10 cellular contexts compared by ENCODE assay signal in genomic region chr13:47903836-47904235, GRCh38.
DNase-seq lines count a peak whose midpoint lies in the region; TF ChIP-seq lines count a peak whose summit lies in the region.
"Had no signal": no experiment of that assay in that cellular context is flagged by ENCODE, and none has a peak within 500 bp of the region (broad histone marks: within the 10 kb centered on the region; RNA-seq: fewer than 3 reads in every experiment).

No MANE protein-coding gene starts in this region.

- DNase-seq in GM13977 (ENCODE audit: low spot score) (peak; percentile 12), NCI-H146 (lab: John Stamatoyannopoulos, UW) (no peak), LoVo (ENCODE audit: low spot score) (no peak), NCI-H82 treated with DMSO at 0.1 percent for 48 hours (lab: John Stamatoyannopoulos, UW; ENCODE audit: unreplicated experiment) (no peak)
- no peak for DNase-seq in stimulated activated naive CD4-positive, alpha-beta T cell (lab: John Stamatoyannopoulos, UW)
- DNase-seq: activated CD4-positive, CD25-positive, alpha-beta regulatory T cell; activated naive CD8-positive, alpha-beta T cell treated with anti-CD3 and anti-CD28 coated beads for 36 hours had no signal

- H3K4me1 ChIP-seq in OCI-LY1 (ENCODE audit: insufficient read depth, low read length, severe bottlenecking) (peaks cover 9% of the 10 kb centered on the region), duodenal mucosa (ENCODE audit: control insufficient read depth in 1 of 2, insufficient read depth in 2 of 2, low read length in 2 of 2) (no peaks in the 10 kb centered on the region), skeletal muscle tissue (ENCODE audit: control insufficient read depth in 3 of 3, insufficient read depth in 3 of 3, low read length in 3 of 3) (no peaks in the 10 kb centered on the region)

- H3K79me2 ChIP-seq in OCI-LY1 (ENCODE audit: insufficient read depth, low read length) = no peaks in the 10 kb centered on the region

- H3K9ac ChIP-seq in OCI-LY1 (ENCODE audit: low read length) (peak overlapping the region; percentile 19; the same call in 1 of the 2 replicates), duodenal mucosa (ENCODE audit: low read depth in 1 of 2, low read length in 2 of 2) (peak overlapping the region in 1 of 2 donors; percentile 54), skeletal muscle tissue (ENCODE audit: low read depth in 1 of 3, low read length in 3 of 3) (no peak overlapping the region)

- H3K9me2 ChIP-seq in OCI-LY1 (ENCODE audit: low read depth, low read length) = no peaks in the 10 kb centered on the region

- H3K27me3 ChIP-seq in OCI-LY1 (ENCODE audit: insufficient read depth, low read length) = no peaks in the 10 kb centered on the region
- no peaks in the 10 kb centered on the region for H3K27me3 ChIP-seq in duodenal mucosa (ENCODE audit: control insufficient read depth in 1 of 2, insufficient read depth in 2 of 2, low read length in 2 of 2)
- H3K27me3 ChIP-seq in skeletal muscle tissue (ENCODE audit: control insufficient read depth in 3 of 3, insufficient read depth in 3 of 3, low read length in 3 of 3) = no peaks in the 10 kb centered on the region

- H2AFZ ChIP-seq in OCI-LY1 (ENCODE audit: low read length) = peak overlapping the region; percentile 100

- H3K9me3 ChIP-seq in OCI-LY1 (ENCODE audit: low read length) (no peaks in the 10 kb centered on the region), duodenal mucosa (ENCODE audit: control insufficient read depth in 1 of 2, low read length in 2 of 2) (no peaks in the 10 kb centered on the region), skeletal muscle tissue (ENCODE audit: control insufficient read depth in 3 of 3, low read length in 3 of 3) (no peaks in the 10 kb centered on the region)

- H3K36me3 ChIP-seq in OCI-LY1 (ENCODE audit: insufficient read depth, low read length) = peaks cover 7% of the 10 kb centered on the region
- H3K36me3 ChIP-seq in duodenal mucosa (ENCODE audit: control insufficient read depth in 1 of 2, insufficient read depth in 2 of 2, low read length in 2 of 2) = no peaks in the 10 kb centered on the region
- no peaks in the 10 kb centered on the region for H3K36me3 ChIP-seq in skeletal muscle tissue (ENCODE audit: control insufficient read depth in 3 of 3, insufficient read depth in 3 of 3, low read length in 3 of 3)

- TF ChIP-seq CTCF in GM13977 (IDR thresholded peaks at IDR 0.05; ENCODE audit: extremely low read depth, insufficient read depth, missing control alignments) (no peak), OCI-LY1 (IDR thresholded peaks at IDR 0.05; ENCODE audit: low read length) (no peak)

- H3K27ac ChIP-seq in OCI-LY1 (ENCODE audit: low read depth, low read length, poor library complexity, severe bottlenecking) (no peak overlapping the region), duodenal mucosa (ENCODE audit: low read depth, low read length) (no peak overlapping the region), skeletal muscle tissue (ENCODE audit: low read depth, low read length) (peak overlapping the region; percentile 19)

- no peaks in the 10 kb centered on the region for H3F3A ChIP-seq in OCI-LY1 (ENCODE audit: insufficient read depth, low read length)

- no peaks in the 10 kb centered on the region for H4K20me1 ChIP-seq in OCI-LY1 (ENCODE audit: insufficient read depth, low read length)

- in situ Hi-C loops in GM13977 (cut with MboI; ENCODE audit: low pct_unique_long_range_greater_than_20kb, low sequenced_read_pairs, unreplicated experiment) = no loop called here

- peak overlapping the region; percentile 63 for H3K4me3 ChIP-seq in OCI-LY1 (ENCODE audit: low read depth, low read length, poor library complexity, severe bottlenecking)
- H3K4me3 ChIP-seq in duodenal mucosa (ENCODE audit: low read depth in 1 of 2, low read length in 2 of 2) = peak overlapping the region; percentile 40 to 77
- peak overlapping the region in 1 of 3 donors; percentile 1 for H3K4me3 ChIP-seq in skeletal muscle tissue (ENCODE audit: low read length in 3 of 3)

- H3K4me2 ChIP-seq in OCI-LY1 (ENCODE audit: low read length) = peak overlapping the region; percentile 83
